In the genomic region with DNA sequence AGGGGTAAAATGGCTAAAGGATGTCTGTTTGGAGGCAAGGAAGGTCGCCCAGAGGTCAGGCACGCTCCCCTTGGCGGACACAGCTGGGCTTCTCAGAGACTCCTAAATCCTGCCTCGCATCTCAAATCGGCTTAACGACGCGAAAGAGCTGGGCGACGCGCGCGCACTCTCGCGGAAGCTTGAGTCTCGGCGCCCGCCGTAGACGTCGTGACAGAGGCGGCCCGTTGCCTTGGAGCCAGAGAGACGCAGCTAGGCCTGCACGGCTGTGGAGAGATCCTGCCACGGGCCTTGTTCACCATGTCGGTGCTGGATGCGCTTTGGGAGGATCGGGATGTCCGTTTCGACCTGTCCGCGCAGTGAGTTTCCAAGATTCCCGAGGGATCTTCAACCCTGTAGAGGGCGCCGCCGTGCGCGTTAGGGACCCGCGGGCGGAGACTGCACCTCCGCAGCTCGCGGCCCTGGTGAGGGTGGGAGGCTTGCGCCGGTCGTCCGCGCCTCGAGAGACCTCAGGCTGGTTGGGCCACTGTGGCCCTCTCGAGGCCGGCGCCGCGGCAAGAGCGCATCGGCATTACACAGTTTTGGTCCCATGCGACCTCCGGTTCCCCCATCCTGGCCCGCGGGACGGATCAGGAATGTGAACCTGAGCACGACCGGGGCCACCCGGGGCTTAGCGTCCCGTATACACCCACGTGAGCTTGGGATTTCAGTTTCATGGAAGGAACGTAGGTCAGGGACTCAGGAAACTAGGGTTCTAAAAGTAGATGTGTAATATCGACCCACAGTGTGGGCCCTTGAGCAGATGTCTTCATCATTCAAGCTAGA, we compare ENCODE assay signal across 8 cellular contexts. TPM values are rescaled to one million over a fixed set of nuclear protein-coding genes. Genes with fewer than 3 reads are reported as not detected.
DNase-seq lines count a peak whose midpoint lies in the region; ATAC-seq, FAIRE-seq and TF ChIP-seq lines count a peak whose summit lies in the region.

A gene (plus strand): TSS at position 238 of the 822 bp plus-strand sequence. CDS start 60 bp downstream, at position 298.

- H3K9ac ChIP-seq in skeletal muscle satellite cell (ENCODE audit: low read depth, low read length): peak within 1 kb of the TSS; percentile 86

- H3K36me3 ChIP-seq in skeletal muscle satellite cell (ENCODE audit: insufficient read depth, low read length): peaks cover 8% of the 10 kb centered on the region

- peak; percentile 97 for ATAC-seq in HG02870 (IDR thresholded peaks at IDR 0.05; ENCODE audit: unreplicated experiment)

- H3K9me3 ChIP-seq in iPS-18c (ENCODE audit: control insufficient read depth, insufficient read depth, low read length) (no peaks in the 10 kb centered on the region), skeletal muscle satellite cell (replicated peaks; ENCODE audit: low read length) (no peaks in the 10 kb centered on the region)

- peak; percentile 66 for FAIRE-seq in GM12892 (lab: Jason Lieb, UNC)

- no peaks in the 10 kb centered on the region for H3K27me3 ChIP-seq in skeletal muscle satellite cell (ENCODE audit: control insufficient read depth, insufficient read depth, low read length)

- H3K4me3 ChIP-seq in iPS-18c (ENCODE audit: insufficient read depth, low read depth, low read length) (peak within 1 kb of the TSS; percentile 82), skeletal muscle satellite cell (ENCODE audit: low read length) (peak within 1 kb of the TSS; percentile 83)

- peak within 1 kb of the TSS; percentile 82 for H3K4me2 ChIP-seq in skeletal muscle satellite cell (ENCODE audit: low read length)

- peaks cover 9% of the 10 kb centered on the region for H3K4me1 ChIP-seq in skeletal muscle satellite cell (ENCODE audit: control insufficient read depth, insufficient read depth, low read length)

- no peak for TF ChIP-seq POLR2A in GM12892 (IDR thresholded peaks at IDR 0.05; ENCODE audit: low read depth, low read length)

- peak; percentile 61 for DNase-seq in GM12892 (ENCODE audit: insufficient read length)
- DNase-seq in NCI-H2029 treated with DMSO at 0.1 percent for 48 hours (lab: John Stamatoyannopoulos, UW): peak; percentile 23
- DNase-seq in UCSD-AML1 (lab: John Stamatoyannopoulos, UW; ENCODE audit: unreplicated experiment): peak; percentile 78
- peak; percentile 56 for DNase-seq in brain pericyte (ENCODE audit: low read depth, low spot score)
- DNase-seq in NCI-H1048 (lab: John Stamatoyannopoulos, UW): no peak

RNA-seq across cellular contexts. Expression of the gene that starts here (rescaled TPM):
- 1.9 TPM for polyA plus RNA-seq in GM12892 (2012; ENCODE audit: missing spikeins)
- total RNA-seq in skeletal muscle satellite cell (2012; rRNA removed): 4.3 and 6.1 TPM in 2 replicates
